24 cellular contexts compared by ENCODE assay signal in the genomic region with DNA sequence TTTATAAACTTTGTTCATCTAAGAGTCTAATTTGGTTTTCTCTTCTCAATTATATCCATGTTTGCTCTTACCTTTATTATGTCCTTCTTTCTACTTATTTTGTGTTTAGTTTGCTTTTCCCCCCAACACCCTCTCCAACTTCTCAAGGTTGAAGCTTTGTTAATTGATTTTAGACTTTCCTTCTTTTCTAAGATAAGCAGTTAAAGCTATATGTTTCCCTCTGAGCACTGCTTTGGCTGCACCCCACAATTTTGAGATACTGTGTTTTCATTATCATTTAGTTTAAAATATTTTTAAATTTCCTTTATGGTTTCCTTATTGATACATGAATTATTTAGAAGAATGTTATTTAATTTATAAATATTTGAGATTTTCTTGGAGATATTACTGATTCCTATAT. TPM values are rescaled to one million over a fixed set of nuclear protein-coding genes. Genes with fewer than 3 reads are reported as not detected.
"Had no signal": no experiment of that assay in that cellular context is flagged by ENCODE, and none has a peak within 500 bp of the region (broad histone marks: within the 10 kb centered on the region; RNA-seq: fewer than 3 reads in every experiment).

No MANE protein-coding gene starts in this region.

- H3K27ac Mint-ChIP-seq: naive thymus-derived CD4-positive, alpha-beta T cell; natural killer cell; nephron; neural progenitor cell; progenitor cell of endocrine pancreas; stimulated activated effector memory CD8-positive, alpha-beta T cell treated with anti-CD3 and anti-CD28 coated beads, Interleukin-12 subunit alpha, Interleukin-12 subunit beta, amount 100 ng/mL, for 72 hours; stimulated activated naive B cell treated with anti-CD40 and anti-IgM and Interleukin-4, amounts not matched to agents 10 μg/mL and 1 μg/mL and 100 μg/mL, for 72 hours; stimulated activated naive CD8-positive, alpha-beta T cell treated with anti-CD3 and anti-CD28 coated beads, Interleukin-15, Interleukin-2, amounts not matched to agents 100 ng/mL and 50 ng/mL, for 24 hours had no signal

- DNase-seq: naive thymus-derived CD4-positive, alpha-beta T cell; natural killer cell; occipital lobe; ovary; posterior cingulate gyrus; psoas muscle; right cardiac atrium; stimulated activated CD4-positive, alpha-beta T cell treated with anti-CD3 and anti-CD28 coated beads, Interleukin-15, amount 100 ng/mL, for 24 hours; stimulated activated CD4-positive, alpha-beta T cell treated with anti-CD3 and anti-CD28 coated beads, Interleukin-2, amount 100 ng/mL, for 24 hours; stimulated activated CD4-positive, alpha-beta T cell treated with anti-CD3 and anti-CD28 coated beads, Interleukin-2, amount 100 ng/mL, for 48 hours; stimulated activated CD4-positive, alpha-beta T cell treated with anti-CD3 and anti-CD28 coated beads, Interleukin-4, amount 100 ng/mL, for 24 hours; stimulated activated naive B cell treated with anti-CD40 and anti-IgM and Interleukin-4, amounts not matched to agents 10 μg/mL and 1 μg/mL and 100 μg/mL, for 72 hours; stimulated activated naive CD4-positive, alpha-beta T cell treated with Interleukin-2 at 50 U/mL for 16 hours; stomach; thyroid gland; trophoblast cell; upper lobe of right lung; uterus had no signal

- ATAC-seq: naive thymus-derived CD4-positive, alpha-beta T cell; natural killer cell; psoas muscle; right cardiac atrium; sciatic nerve; stimulated activated effector memory CD8-positive, alpha-beta T cell treated with anti-CD3 and anti-CD28 coated beads, Interleukin-12 subunit alpha, Interleukin-12 subunit beta, amount 100 ng/mL, for 72 hours; stimulated activated naive B cell treated with anti-CD40 and anti-IgM and Interleukin-4, amounts not matched to agents 10 μg/mL and 1 μg/mL and 100 μg/mL, for 72 hours; upper lobe of right lung had no signal

- H3K4me3 Mint-ChIP-seq: naive thymus-derived CD4-positive, alpha-beta T cell; natural killer cell; nephron; neural progenitor cell; stimulated activated effector memory CD8-positive, alpha-beta T cell treated with anti-CD3 and anti-CD28 coated beads, Interleukin-12 subunit alpha, Interleukin-12 subunit beta, amount 100 ng/mL, for 72 hours; stimulated activated naive B cell treated with anti-CD40 and anti-IgM and Interleukin-4, amounts not matched to agents 10 μg/mL and 1 μg/mL and 100 μg/mL, for 72 hours; stimulated activated naive CD8-positive, alpha-beta T cell treated with anti-CD3 and anti-CD28 coated beads, Interleukin-15, Interleukin-2, amounts not matched to agents 100 ng/mL and 50 ng/mL, for 24 hours had no signal

- H3K36me3 Mint-ChIP-seq: neural progenitor cell; stimulated activated effector memory CD8-positive, alpha-beta T cell treated with anti-CD3 and anti-CD28 coated beads, Interleukin-12 subunit alpha, Interleukin-12 subunit beta, amount 100 ng/mL, for 72 hours had no signal

- H3K4me1 Mint-ChIP-seq: natural killer cell; nephron; neural progenitor cell; stimulated activated effector memory CD8-positive, alpha-beta T cell treated with anti-CD3 and anti-CD28 coated beads, Interleukin-12 subunit alpha, Interleukin-12 subunit beta, amount 100 ng/mL, for 72 hours; stimulated activated naive B cell treated with anti-CD40 and anti-IgM and Interleukin-4, amounts not matched to agents 10 μg/mL and 1 μg/mL and 100 μg/mL, for 72 hours had no signal

RNA-seq across cellular contexts. Expression of a gene that starts 13.9 kb away (rescaled TPM):
- total RNA-seq: natural killer cell had no signal
